Comparison of ENCODE assay signal across 16 cellular contexts in genomic region chr2:128325665-128326181, GRCh38. TPM values are rescaled to one million over a fixed set of nuclear protein-coding genes. Genes with fewer than 3 reads are reported as not detected.
DNase-seq lines count a peak whose midpoint lies in the region; ATAC-seq and TF ChIP-seq lines count a peak whose summit lies in the region.
"Had no signal": no experiment of that assay in that cellular context is flagged by ENCODE, and none has a peak within 500 bp of the region (broad histone marks: within the 10 kb centered on the region; RNA-seq: fewer than 3 reads in every experiment).

No MANE protein-coding gene starts in this region.

- H3K4me1 ChIP-seq in osteoblast (ENCODE audit: insufficient read depth, low read length) = peaks cover 10% of the 10 kb centered on the region

- H3K36me3 ChIP-seq in osteoblast (ENCODE audit: insufficient read depth, low read length) = no peaks in the 10 kb centered on the region
- H3K36me3 ChIP-seq: WERI-Rb-1 had no signal

- no peaks in the 10 kb centered on the region for H3K9me3 Mint-ChIP-seq in type B pancreatic cell
- no peaks in the 10 kb centered on the region for H3K9me3 Mint-ChIP-seq in Calu3 (ENCODE audit: low read depth, unreplicated experiment)
- H3K9me3 Mint-ChIP-seq: activated naive CD4-positive, alpha-beta T cell treated with anti-CD3 and anti-CD28 coated beads, Interleukin-2, amount 50 U/mL, for 24 hours had no signal

- DNase-seq in activated effector memory CD4-positive, alpha-beta T cell treated with anti-CD3 and anti-CD28 coated beads, Interleukin-2, amount 50 U/mL, for 16 hours = peak; percentile 53
- DNase-seq in activated effector memory CD4-positive, alpha-beta T cell treated with Interleukin-2 at 50 U/mL for 16 hours = no peak
- DNase-seq in Right ventricle myocardium superior (no peak), osteoblast (ENCODE audit: insufficient read length, low spot score, missing footprints) (peak; percentile 72), type B pancreatic cell (ENCODE audit: extremely low spot score, unreplicated experiment) (no peak), activated gamma-delta T cell (lab: John Stamatoyannopoulos, UW) (no peak), Calu3 (no peak), GM13977 (ENCODE audit: low spot score) (no peak)
- DNase-seq: caudate nucleus; COR-L47; GM23248; NCI-H1048; NCI-H2227 treated with DMSO at 0.1 percent for 48 hours; stimulated activated naive CD4-positive, alpha-beta T cell treated with Interleukin-2 at 50 U/mL for 16 hours; WERI-Rb-1 had no signal

- H3K4me2 ChIP-seq in osteoblast (ENCODE audit: insufficient read depth, low read length) = no peak overlapping the region

- no peaks in the 10 kb centered on the region for H3K9me3 ChIP-seq in osteoblast (ENCODE audit: low read depth, low read length)

- TF ChIP-seq CTCF in osteoblast (IDR thresholded peaks at IDR 0.05; ENCODE audit: extremely low read depth, low read depth, low read length) (no peak), type B pancreatic cell (conservative IDR thresholded peaks at IDR 0.05) (no peak), Calu3 (IDR thresholded peaks at IDR 0.05; ENCODE audit: unreplicated experiment) (no peak), GM13977 (IDR thresholded peaks at IDR 0.05; ENCODE audit: extremely low read depth, insufficient read depth, missing control alignments) (no peak)

- H3K36me3 Mint-ChIP-seq in type B pancreatic cell (no peaks in the 10 kb centered on the region), Calu3 (ENCODE audit: insufficient read depth, unreplicated experiment) (peaks cover 5% of the 10 kb centered on the region)
- H3K36me3 Mint-ChIP-seq: activated naive CD4-positive, alpha-beta T cell treated with anti-CD3 and anti-CD28 coated beads, Interleukin-2, amount 50 U/mL, for 24 hours had no signal

- H3K27ac ChIP-seq in osteoblast (ENCODE audit: low read depth, low read length) = no peak overlapping the region
- H3K27ac ChIP-seq: GM23248, WERI-Rb-1 had no signal

- no peaks in the 10 kb centered on the region for H3K27me3 ChIP-seq in osteoblast (ENCODE audit: insufficient read depth, low read length)

- H3K79me2 ChIP-seq in osteoblast (ENCODE audit: insufficient read depth, low read length) = no peaks in the 10 kb centered on the region

- no peak overlapping the region for H3K4me3 ChIP-seq in osteoblast (ENCODE audit: insufficient read depth, low read length)
- H3K4me3 ChIP-seq: GM23248 had no signal

- no peak overlapping the region for H3K27ac Mint-ChIP-seq in type B pancreatic cell
- no peak overlapping the region for H3K27ac Mint-ChIP-seq in Calu3 (ENCODE audit: unreplicated experiment)
- H3K27ac Mint-ChIP-seq: activated naive CD4-positive, alpha-beta T cell treated with anti-CD3 and anti-CD28 coated beads, Interleukin-2, amount 50 U/mL, for 24 hours had no signal

- ATAC-seq in Right ventricle myocardium superior (ENCODE audit: poor library complexity) = peak; percentile 75

- no TSS peak for BruUV-seq in Calu3 (replicated peaks; lab: Mats Ljungman, UMichigan)

- peak overlapping the region; percentile 66 for H3K4me3 Mint-ChIP-seq in type B pancreatic cell
- H3K4me3 Mint-ChIP-seq in Calu3 (ENCODE audit: low read depth, unreplicated experiment) = no peak overlapping the region

- intact Hi-C loops in Right ventricle myocardium superior (cut with DNase I) = loop anchor here (10.0 kb wide), 1 partner anchor 139 kb away; no protein-coding TSS in a partner anchor
- intact Hi-C loops in Calu3 (cut with micrococcal nuclease; ENCODE audit: unreplicated experiment) = no loop called here

- no peaks in the 10 kb centered on the region for H4K20me1 ChIP-seq in osteoblast (ENCODE audit: insufficient read depth, low read length)

- no peak overlapping the region for H2AFZ ChIP-seq in osteoblast (ENCODE audit: low read length)
- H2AFZ ChIP-seq: GM23248 had no signal

- H3K4me1 Mint-ChIP-seq in type B pancreatic cell (ENCODE audit: unreplicated experiment) (peaks cover 17% of the 10 kb centered on the region), Calu3 (ENCODE audit: low read depth, unreplicated experiment) (no peaks in the 10 kb centered on the region)

- H3K27me3 Mint-ChIP-seq in type B pancreatic cell (peaks cover 4% of the 10 kb centered on the region), Calu3 (ENCODE audit: unreplicated experiment) (no peaks in the 10 kb centered on the region)
- H3K27me3 Mint-ChIP-seq: activated naive CD4-positive, alpha-beta T cell treated with anti-CD3 and anti-CD28 coated beads, Interleukin-2, amount 50 U/mL, for 24 hours had no signal

- CTCF ChIA-PET in Calu3 (lab: Charles Lee) = no interaction called here

- in situ Hi-C loops in GM13977 (cut with MboI; ENCODE audit: low pct_unique_long_range_greater_than_20kb, low sequenced_read_pairs, unreplicated experiment) = no loop called here

RNA-seq across cellular contexts. Expression of gene HS6ST1, which starts 7.1 kb away (rescaled TPM):
- total RNA-seq in Right ventricle myocardium superior (35.1 TPM), osteoblast (16.5 and 18.8 TPM in 2 replicates), type B pancreatic cell (ENCODE audit: low replicate concordance) (64.9 and 75.2 TPM in 2 replicates), Calu3 (2022) (27.6 and 34.6 TPM in 2 replicates)

Comparison
In these comparisons a context has a peak if more than half of its experiments do, and no peak if none do; other contexts are left out.
1. DNase-seq: peak in activated effector memory CD4-positive, alpha-beta T cell treated with anti-CD3 and anti-CD28 coated beads, Interleukin-2, amount 50 U/mL, for 16 hours (single experiment) and osteoblast (single experiment); none in activated effector memory CD4-positive, alpha-beta T cell treated with Interleukin-2 at 50 U/mL for 16 hours (single experiment), Right ventricle myocardium superior (single experiment), type B pancreatic cell (single experiment), activated gamma-delta T cell (single experiment), Calu3 (single experiment) and GM13977 (single experiment).